In genomic region chr10:6306917-6307316, GRCh38 we compare ENCODE assay signal across 22 cellular contexts.
"Had no signal": no experiment of that assay in that cellular context is flagged by ENCODE, and none has a peak within 500 bp of the region (broad histone marks: within the 10 kb centered on the region; RNA-seq: fewer than 3 reads in every experiment).

No MANE protein-coding gene starts in this region.

- H3K36me3 Mint-ChIP-seq: activated naive CD4-positive, alpha-beta T cell treated with anti-CD3 and anti-CD28 coated beads, Interleukin-2, amount 50 U/mL, for 24 hours had no signal

- H3K27me3 ChIP-seq: breast epithelium, colonic mucosa, Peyer's patch, SJSA1 had no signal

- DNase-seq: activated CD4-positive, alpha-beta T cell treated with anti-CD3 and anti-CD28 coated beads for 48 hours; activated CD4-positive, alpha-beta T cell treated with anti-CD3 and anti-CD28 coated beads, Interleukin-2, amount 50 U/mL, for 48 hours; activated naive CD4-positive, alpha-beta T cell; activated T-cell treated with anti-CD3 and anti-CD28 coated beads for 4 hours; aorta; caudate nucleus; colonic mucosa; MM.1S; NCI-H1105; NCI-H1436; NCI-H187; NCI-H2081; NCI-H524; Peyer's patch; SHP77 had no signal

- ATAC-seq: activated CD4-positive, CD25-positive, alpha-beta regulatory T cell treated with anti-CD3 and anti-CD28 coated beads, Interleukin-2, amount 50 U/mL, for 24 hours; SK-N-SH treated with all-trans-retinoic acid at 6 μM for 48 hours had no signal

- H3K27me3 Mint-ChIP-seq: activated naive CD4-positive, alpha-beta T cell treated with anti-CD3 and anti-CD28 coated beads, Interleukin-2, amount 50 U/mL, for 24 hours had no signal

- H3K9me3 Mint-ChIP-seq: activated naive CD4-positive, alpha-beta T cell treated with anti-CD3 and anti-CD28 coated beads, Interleukin-2, amount 50 U/mL, for 24 hours; T-helper 1 cell treated with Interleukin-12 subunit alpha and Interleukin-12 subunit beta and Interleukin-4 antibody, amounts not matched to agents 30 μg/mL and 1 μg/mL, for 36 hours had no signal

- H3K27ac ChIP-seq: breast epithelium, colonic mucosa, Peyer's patch, RWPE1, SJSA1 had no signal

- H3K4me3 ChIP-seq: breast epithelium, colonic mucosa, Peyer's patch, SJSA1 had no signal

- H3K4me1 ChIP-seq: breast epithelium, colonic mucosa, Peyer's patch, SJSA1 had no signal

- H3K36me3 ChIP-seq: breast epithelium, colonic mucosa, Peyer's patch, SJSA1 had no signal

- H3K4me3 Mint-ChIP-seq: activated naive CD4-positive, alpha-beta T cell treated with anti-CD3 and anti-CD28 coated beads, Interleukin-2, amount 50 U/mL, for 24 hours; T-helper 1 cell treated with Interleukin-12 subunit alpha and Interleukin-12 subunit beta and Interleukin-4 antibody, amounts not matched to agents 30 μg/mL and 1 μg/mL, for 36 hours had no signal

- H3K9me3 ChIP-seq: colonic mucosa, Peyer's patch, SJSA1 had no signal

- H3K27ac Mint-ChIP-seq: activated naive CD4-positive, alpha-beta T cell treated with anti-CD3 and anti-CD28 coated beads, Interleukin-2, amount 50 U/mL, for 24 hours; T-helper 1 cell treated with Interleukin-12 subunit alpha and Interleukin-12 subunit beta and Interleukin-4 antibody, amounts not matched to agents 30 μg/mL and 1 μg/mL, for 36 hours had no signal
